ENCODE assay signal across 20 cellular contexts in the genomic region with DNA sequence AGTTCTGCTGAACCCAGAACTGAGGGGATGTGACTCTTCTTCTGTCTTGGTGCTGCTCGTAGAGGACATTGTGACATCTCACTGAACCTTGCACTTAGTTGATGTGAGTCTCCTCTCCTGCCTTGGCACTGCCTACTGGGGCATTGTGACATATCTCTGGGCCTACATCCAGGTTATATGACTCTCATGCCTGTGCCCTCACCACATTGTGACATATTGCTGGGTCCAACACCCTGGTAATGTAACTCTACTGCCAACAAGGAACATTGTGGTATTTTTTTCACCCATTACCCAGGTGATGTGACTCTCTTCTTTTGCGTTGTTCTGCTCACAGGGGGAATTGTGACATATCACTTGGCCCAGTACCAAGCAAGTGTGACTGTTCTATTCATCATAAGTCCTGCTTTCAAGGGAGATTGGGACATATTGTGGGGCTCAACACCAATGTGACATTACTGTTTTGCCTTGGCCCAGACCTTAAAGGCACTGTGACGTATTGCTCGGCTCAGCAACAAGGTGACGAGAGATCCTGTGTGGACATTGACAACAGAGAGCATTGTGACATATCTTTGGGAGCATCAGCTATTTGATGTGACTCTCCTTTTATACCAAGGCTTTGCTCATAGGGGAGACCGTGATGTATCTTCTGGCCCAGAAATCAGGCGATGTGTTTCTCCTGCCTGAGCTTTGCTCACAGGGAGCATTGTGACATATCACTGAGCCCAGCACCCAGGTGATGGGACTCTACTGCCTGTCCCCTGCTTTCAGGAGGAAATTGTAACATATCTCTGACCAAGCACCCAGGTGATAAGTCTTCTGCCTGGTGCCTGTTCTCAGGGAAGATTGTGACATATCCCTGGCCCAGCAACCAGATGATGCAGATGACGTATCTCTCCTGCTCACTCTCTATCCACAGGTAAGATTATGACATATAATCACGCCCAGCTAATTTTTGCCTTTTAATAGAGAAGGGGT.
"Had no signal": no experiment of that assay in that cellular context is flagged by ENCODE, and none has a peak within 500 bp of the region (broad histone marks: within the 10 kb centered on the region; RNA-seq: fewer than 3 reads in every experiment).

No MANE protein-coding gene starts in this region.

- H3K4me1 Mint-ChIP-seq: activated B cell treated with CpG ODN at 0.5 μM for 24 hours; activated naive CD8-positive, alpha-beta T cell treated with anti-CD3 and anti-CD28 coated beads, Interleukin-2, amount 10 ng/mL, durations not matched to agents 7 days and 5 days; nephron progenitor cell; stimulated activated naive B cell treated with anti-CD40 and anti-IgM and Interleukin-4, amounts not matched to agents 10 μg/mL and 1 μg/mL and 100 μg/mL, for 72 hours had no signal

- H3K9me3 ChIP-seq: breast epithelium, thyroid gland, uterus had no signal

- DNase-seq: activated B cell treated with CpG ODN at 0.5 μM for 24 hours; activated CD4-positive, alpha-beta T cell treated with anti-CD3 and anti-CD28 coated beads for 48 hours; activated CD8-positive, alpha-beta memory T cell treated with anti-CD3 and anti-CD28 coated beads, Interleukin-2, amount 50 U/mL, for 4 hours; activated CD8-positive, alpha-beta T cell treated with anti-CD3 and anti-CD28 coated beads for 36 hours; activated naive CD4-positive, alpha-beta T cell; activated naive CD8-positive, alpha-beta T cell treated with anti-CD3 and anti-CD28 coated beads, Interleukin-2, amount 10 ng/mL, durations not matched to agents 7 days and 5 days; anterior cingulate cortex; dermis blood vessel endothelial cell; effector memory CD8-positive, alpha-beta T cell; islet precursor cell; mesendoderm; nephron progenitor cell; stimulated activated CD4-positive, alpha-beta T cell treated with anti-CD3 and anti-CD28 coated beads, Interleukin-4, amount 100 ng/mL, for 1 hour; stimulated activated naive B cell treated with anti-CD40 and anti-IgM and Interleukin-4, amounts not matched to agents 10 μg/mL and 1 μg/mL and 100 μg/mL, for 72 hours; SW 1271; thyroid gland; uterus had no signal

- H3K27me3 ChIP-seq: breast epithelium, thyroid gland, uterus had no signal

- ATAC-seq: activated CD8-positive, alpha-beta T cell treated with anti-CD3 and anti-CD28 coated beads for 36 hours; effector memory CD8-positive, alpha-beta T cell; stimulated activated naive B cell treated with anti-CD40 and anti-IgM and Interleukin-4, amounts not matched to agents 10 μg/mL and 1 μg/mL and 100 μg/mL, for 72 hours had no signal

- H3K27me3 Mint-ChIP-seq: activated B cell treated with CpG ODN at 0.5 μM for 24 hours; activated CD8-positive, alpha-beta T cell treated with anti-CD3 and anti-CD28 coated beads for 36 hours; activated naive CD8-positive, alpha-beta T cell treated with anti-CD3 and anti-CD28 coated beads, Interleukin-2, amount 10 ng/mL, durations not matched to agents 7 days and 5 days; effector memory CD8-positive, alpha-beta T cell; stimulated activated naive B cell treated with anti-CD40 and anti-IgM and Interleukin-4, amounts not matched to agents 10 μg/mL and 1 μg/mL and 100 μg/mL, for 72 hours had no signal

- H3K4me1 ChIP-seq: breast epithelium, thyroid gland, uterus had no signal

- H3K4me3 ChIP-seq: breast epithelium, thyroid gland, uterus had no signal

- H3K27ac Mint-ChIP-seq: activated B cell treated with CpG ODN at 0.5 μM for 24 hours; activated CD8-positive, alpha-beta T cell treated with anti-CD3 and anti-CD28 coated beads for 36 hours; activated naive CD8-positive, alpha-beta T cell treated with anti-CD3 and anti-CD28 coated beads, Interleukin-2, amount 10 ng/mL, durations not matched to agents 7 days and 5 days; activated T-helper 1 cell treated with anti-CD3 and anti-CD28 coated beads, Interleukin-12 subunit alpha, Interleukin-12 subunit beta, Interleukin-2, Interleukin-4 antibody, amounts not matched to agents 30 ng/mL and 10 ng/mL and 1 ng/mL, durations not matched to agents 14 hours and 24 hours and 36 hours; effector memory CD8-positive, alpha-beta T cell; nephron progenitor cell; stimulated activated naive B cell treated with anti-CD40 and anti-IgM and Interleukin-4, amounts not matched to agents 10 μg/mL and 1 μg/mL and 100 μg/mL, for 72 hours had no signal

- H3K27ac ChIP-seq: breast epithelium, epithelial cell of prostate, thyroid gland, uterus had no signal

- H3K9me3 Mint-ChIP-seq: activated B cell treated with CpG ODN at 0.5 μM for 24 hours; activated CD8-positive, alpha-beta T cell treated with anti-CD3 and anti-CD28 coated beads for 36 hours; effector memory CD8-positive, alpha-beta T cell had no signal

- H3K4me3 Mint-ChIP-seq: activated B cell treated with CpG ODN at 0.5 μM for 24 hours; activated CD8-positive, alpha-beta T cell treated with anti-CD3 and anti-CD28 coated beads for 36 hours; activated naive CD8-positive, alpha-beta T cell treated with anti-CD3 and anti-CD28 coated beads, Interleukin-2, amount 10 ng/mL, durations not matched to agents 7 days and 5 days; activated T-helper 1 cell treated with anti-CD3 and anti-CD28 coated beads, Interleukin-12 subunit alpha, Interleukin-12 subunit beta, Interleukin-2, Interleukin-4 antibody, amounts not matched to agents 30 ng/mL and 10 ng/mL and 1 ng/mL, durations not matched to agents 14 hours and 24 hours and 36 hours; effector memory CD8-positive, alpha-beta T cell; nephron progenitor cell; stimulated activated naive B cell treated with anti-CD40 and anti-IgM and Interleukin-4, amounts not matched to agents 10 μg/mL and 1 μg/mL and 100 μg/mL, for 72 hours had no signal

- H3K36me3 ChIP-seq: breast epithelium, thyroid gland, uterus had no signal
